In genomic region chr10:112815238-112816032, GRCh38 we compare ENCODE assay signal across 10 cellular contexts.
DNase-seq lines count a peak whose midpoint lies in the region; ATAC-seq lines count a peak whose summit lies in the region.
"Had no signal": no experiment of that assay in that cellular context is flagged by ENCODE, and none has a peak within 500 bp of the region (broad histone marks: within the 10 kb centered on the region; RNA-seq: fewer than 3 reads in every experiment).

No MANE protein-coding gene starts in this region.

- H2BK120ac ChIP-seq in neuronal stem cell (ENCODE audit: low read depth, low read length): no peak overlapping the region

- H3K4me1 ChIP-seq in neuronal stem cell (ENCODE audit: control insufficient read depth in 2 of 2, insufficient read depth in 1 of 2, low read depth in 1 of 2, low read length in 2 of 2): peaks cover 26 to 56% of the 10 kb centered on the region in 2 donors

- H3K14ac ChIP-seq in neuronal stem cell (ENCODE audit: low read length): no peak overlapping the region

- H3K4me3 ChIP-seq in neuronal stem cell (ENCODE audit: low read length in 2 of 2): no peak overlapping the region
- H3K4me3 ChIP-seq: Peyer's patch had no signal

- no peak overlapping the region for H3K4ac ChIP-seq in neuronal stem cell (ENCODE audit: low read length)

- ATAC-seq in GM18520 (IDR thresholded peaks at IDR 0.05; ENCODE audit: unreplicated experiment): no peak
- ATAC-seq in HG03439 (IDR thresholded peaks at IDR 0.05; ENCODE audit: unreplicated experiment): no peak

- no peak overlapping the region for H3K4me2 ChIP-seq in neuronal stem cell (ENCODE audit: insufficient read depth, low read length, poor library complexity, severe bottlenecking)

- H4K91ac ChIP-seq in neuronal stem cell (ENCODE audit: low read depth, low read length, poor library complexity): no peak overlapping the region

- no peak overlapping the region for H3K9ac ChIP-seq in neuronal stem cell (ENCODE audit: low read depth, low read length, poor library complexity)

- H2BK12ac ChIP-seq in neuronal stem cell (ENCODE audit: low read length): no peak overlapping the region

- no peak overlapping the region for H4K8ac ChIP-seq in neuronal stem cell (ENCODE audit: low read depth, low read length)

- H3K79me1 ChIP-seq in neuronal stem cell (ENCODE audit: low read depth, low read length): peaks cover 2% of the 10 kb centered on the region

- no peak overlapping the region for H2BK15ac ChIP-seq in neuronal stem cell (ENCODE audit: low read length)

- peaks cover 0 to 2% of the 10 kb centered on the region in 2 donors for H3K9me3 ChIP-seq in neuronal stem cell (replicated peaks in 1 of 2; ENCODE audit: control insufficient read depth in 2 of 2, insufficient read depth in 1 of 2, low read depth in 1 of 2, low read length in 2 of 2)
- H3K9me3 ChIP-seq: Peyer's patch had no signal

- no CpG with 5 or more reads among the region's 16 CpGs for WGBS in neuronal stem cell (ENCODE audit: extremely low coverage in 2 of 2, insufficient read length in 2 of 2, insufficient replicate concordance in 1 of 2), 2 donors

- no peak overlapping the region for H3K27ac ChIP-seq in neuronal stem cell (replicated peaks; ENCODE audit: low read length)

- peak overlapping the region; percentile 13 for H2AK5ac ChIP-seq in neuronal stem cell (ENCODE audit: low read depth, low read length)

- no peak overlapping the region for H3K18ac ChIP-seq in neuronal stem cell (ENCODE audit: low read length)

- H3K27me3 ChIP-seq in neuronal stem cell (ENCODE audit: control insufficient read depth in 3 of 3, insufficient read depth in 3 of 3, low read depth in 1 of 3, low read length in 3 of 3): no peaks in the 10 kb centered on the region
- H3K27me3 ChIP-seq: Peyer's patch had no signal

- no peak overlapping the region for H2BK5ac ChIP-seq in neuronal stem cell (ENCODE audit: low read length)

- no peaks in the 10 kb centered on the region for H3K36me3 ChIP-seq in neuronal stem cell (replicated peaks in 1 of 2; ENCODE audit: control insufficient read depth in 2 of 2, insufficient read depth in 2 of 2, low read length in 2 of 2)
- H3K36me3 ChIP-seq: Peyer's patch had no signal

- DNase-seq in ELF-1 (ENCODE audit: low read depth, low spot score): peak; percentile 73
- DNase-seq in NOMO-1 treated with dmso at 0.1 percent for 144 hours (lab: John Stamatoyannopoulos, UW; ENCODE audit: unreplicated experiment): peak; percentile 23
- DNase-seq in fibroblast of gingiva (ENCODE audit: low read depth): peak; percentile 11
- DNase-seq in neuronal stem cell (ENCODE audit: low spot score): no peak
- no peak for DNase-seq in NCI-H1694 treated with DMSO at 0.1 percent for 48 hours (lab: John Stamatoyannopoulos, UW)
- DNase-seq in OCI-M2 (lab: John Stamatoyannopoulos, UW; ENCODE audit: unreplicated experiment): no peak
- DNase-seq: activated gamma-delta T cell, Peyer's patch had no signal

- peak overlapping the region; percentile 36 for H2AFZ ChIP-seq in neuronal stem cell (ENCODE audit: low read length)

- no peak overlapping the region for H3K23ac ChIP-seq in neuronal stem cell (ENCODE audit: low read depth, low read length, poor library complexity)

Comparison
In these comparisons a context has a peak if more than half of its experiments do, and no peak if none do; other contexts are left out.
1. DNase-seq: peak in ELF-1 (single experiment), NOMO-1 treated with dmso at 0.1 percent for 144 hours (single experiment) and fibroblast of gingiva (single experiment); none in neuronal stem cell (single experiment), NCI-H1694 treated with DMSO at 0.1 percent for 48 hours (single experiment) and OCI-M2 (single experiment).